8 cellular contexts compared by ENCODE assay signal in the genomic region with DNA sequence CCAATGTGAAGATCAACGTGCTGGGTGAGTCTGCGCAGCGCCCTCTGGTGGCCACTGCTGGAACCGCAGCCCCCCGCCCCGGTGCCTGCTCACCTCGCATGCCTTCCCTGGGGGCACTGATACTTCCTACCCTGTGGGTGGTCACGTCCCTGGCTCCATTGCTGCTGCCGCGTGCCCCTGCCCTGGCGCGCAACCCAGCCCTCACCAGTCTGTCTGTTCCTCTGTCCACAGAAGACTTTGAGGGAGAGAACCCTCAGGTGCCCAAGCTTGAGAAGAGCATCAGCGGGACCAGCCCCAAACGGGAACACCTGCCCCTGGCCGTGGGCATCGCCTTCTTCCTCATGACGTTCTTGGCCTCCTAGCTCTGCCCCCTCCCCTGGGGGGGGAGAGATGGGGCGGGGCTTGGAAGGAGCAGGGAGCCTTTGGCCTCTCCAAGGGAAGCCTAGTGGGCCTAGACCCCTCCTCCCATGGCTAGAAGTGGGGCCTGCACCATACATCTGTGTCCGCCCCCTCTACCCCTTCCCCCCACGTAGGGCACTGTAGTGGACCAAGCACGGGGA. TPM values are rescaled to one million over a fixed set of nuclear protein-coding genes. Genes with fewer than 3 reads are reported as not detected.
A peak's percentile ranks its signal among the peaks of the same experiment; 100 is the strongest.
DNase-seq lines count a peak whose midpoint lies in the region; ATAC-seq, FAIRE-seq and TF ChIP-seq lines count a peak whose summit lies in the region.

No MANE protein-coding gene starts in this region.

- peaks cover 38% of the 10 kb centered on the region for H3K27me3 ChIP-seq in neural progenitor cell
- no peaks in the 10 kb centered on the region for H3K27me3 ChIP-seq in testis

- peak; percentile 11 for ATAC-seq in esophagus mucosa
- no peak for ATAC-seq in HG02973 (IDR thresholded peaks at IDR 0.05; ENCODE audit: unreplicated experiment)

- no peak overlapping the region for H3K27ac Mint-ChIP-seq in neural progenitor cell

- H3K4me1 ChIP-seq in OCI-LY7 (ENCODE audit: insufficient read depth, low read length, poor library complexity, severe bottlenecking) (peaks cover 35% of the 10 kb centered on the region), neural progenitor cell (peaks cover 15% of the 10 kb centered on the region), testis (peaks cover 25% of the 10 kb centered on the region)

- peak overlapping the region; percentile 87 for H3K27ac ChIP-seq in OCI-LY7 (ENCODE audit: low read depth, low read length, poor library complexity, severe bottlenecking)
- no peak overlapping the region for H3K27ac ChIP-seq in neural progenitor cell
- no peak overlapping the region for H3K27ac ChIP-seq in testis

- no peak overlapping the region for H3K9ac ChIP-seq in neural progenitor cell

- H3K36me3 Mint-ChIP-seq in neural progenitor cell, result no peaks in the 10 kb centered on the region

- peaks cover 26% of the 10 kb centered on the region for H3F3A ChIP-seq in neural progenitor cell (ENCODE audit: low read depth)

- no peak for TF ChIP-seq POLR2A in H54 (IDR thresholded peaks at IDR 0.05; ENCODE audit: low read depth, low read length)
- TF ChIP-seq POLR2A in testis (IDR thresholded peaks at IDR 0.05), result no peak

- peaks cover 32% of the 10 kb centered on the region for H3K4me1 Mint-ChIP-seq in neural progenitor cell

- POLR2A ChIA-PET in OCI-LY7 (lab: Charles Lee), result interaction anchor here (0.6 kb wide), 1 partner anchor 179 kb away, joined by 3 read pairs; no protein-coding TSS in a partner anchor

- 19 to 50% methylated on average over 7 to 16 of the region's 21 CpGs for WGBS in testis, 2 donors

- H3K79me2 ChIP-seq in OCI-LY7 (ENCODE audit: insufficient read depth, low read depth, low read length) (no peaks in the 10 kb centered on the region), neural progenitor cell (ENCODE audit: low read depth) (no peaks in the 10 kb centered on the region)

- intact Hi-C loops in OCI-LY7 (cut with micrococcal nuclease; ENCODE audit: unreplicated experiment) (no loop called here), testis (cut with DNase I; ENCODE audit: low total_unique reads) (no loop called here)

- TF ChIP-seq CTCF in OCI-LY7 (conservative IDR thresholded peaks at IDR 0.05; ENCODE audit: low read length) (peak; percentile 90), neural progenitor cell (IDR thresholded peaks at IDR 0.05) (peak; percentile 98), testis (IDR thresholded peaks at IDR 0.05) (peak; percentile 97 to 100 (median 98))

- no peaks in the 10 kb centered on the region for H3K36me3 ChIP-seq in OCI-LY7 (ENCODE audit: insufficient read depth, low read length)
- H3K36me3 ChIP-seq in neural progenitor cell, result no peaks in the 10 kb centered on the region
- H3K36me3 ChIP-seq in testis (ENCODE audit: low read depth, missing control alignments), result no peaks in the 10 kb centered on the region

- CTCF ChIA-PET in OCI-LY7 (lab: Charles Lee; ENCODE audit: unreplicated experiment), result interaction anchor here (1.8 kb wide), 1 partner anchor 81 kb away, joined by 7 read pairs; no protein-coding TSS in a partner anchor

- no peaks in the 10 kb centered on the region for H3K9me2 ChIP-seq in OCI-LY7 (ENCODE audit: insufficient read depth, low read length)

- H2AFZ ChIP-seq in OCI-LY7 (ENCODE audit: low read length) (peak overlapping the region; percentile 88; the same call in 1 of the 2 replicates), neural progenitor cell (replicated peaks) (no peak overlapping the region)

- no peak for FAIRE-seq in H54 (lab: Jason Lieb, UNC)

- H3K4me2 ChIP-seq in OCI-LY7 (ENCODE audit: low read length), result peak overlapping the region; percentile 99
- peak overlapping the region; percentile 74 for H3K4me2 ChIP-seq in neural progenitor cell

- no peaks in the 10 kb centered on the region for H3K9me3 Mint-ChIP-seq in neural progenitor cell

- H3K4me3 ChIP-seq in OCI-LY7 (ENCODE audit: low read depth, low read length, poor library complexity, severe bottlenecking), result peak overlapping the region; percentile 81
- peak overlapping the region; percentile 78 for H3K4me3 ChIP-seq in neural progenitor cell
- no peak overlapping the region for H3K4me3 ChIP-seq in testis

- no TSS peak for BruUV-seq in OCI-LY7 (replicated peaks; lab: Mats Ljungman, UMichigan)

- H3K4me3 Mint-ChIP-seq in neural progenitor cell, result peak overlapping the region; percentile 75

- no peaks in the 10 kb centered on the region for H4K20me1 ChIP-seq in OCI-LY7 (ENCODE audit: insufficient read depth, low read length)
- peaks cover 27% of the 10 kb centered on the region for H4K20me1 ChIP-seq in neural progenitor cell (ENCODE audit: low read depth)

- H3K9me3 ChIP-seq in OCI-LY7 (ENCODE audit: low read length) (no peaks in the 10 kb centered on the region), neural progenitor cell (ENCODE audit: low read depth) (no peaks in the 10 kb centered on the region), testis (no peaks in the 10 kb centered on the region)

- DNase-seq in AML-193 (lab: John Stamatoyannopoulos, UW) (peak; percentile 25 to 29), H54 (ENCODE audit: insufficient read length, low spot score) (peak; percentile 84), OCI-LY7 (ENCODE audit: low spot score) (peak; percentile 81), activated T-cell treated with anti-CD3 and anti-CD28 coated beads for 48 hours (ENCODE audit: low read depth) (peak; percentile 80), neural progenitor cell (ENCODE audit: low spot score) (peak; percentile 76), testis (peak; percentile 84)

- peaks cover 38% of the 10 kb centered on the region for H3K27me3 Mint-ChIP-seq in neural progenitor cell (ENCODE audit: insufficient read depth, low read depth)

RNA-seq across cellular contexts. Expression of a gene that starts 7.6 kb away (rescaled TPM):
- 5.7 and 6.7 TPM in 2 replicates for total RNA-seq in OCI-LY7 (2014; rRNA removed; shearing (Covaris generic))
- total RNA-seq in OCI-LY7 (2022) (4.8 and 10.8 TPM in 2 replicates), esophagus mucosa (20.6 TPM), neural progenitor cell (ENCODE audit: low replicate concordance) (4.0 and 9.6 TPM in 2 replicates), testis (1 to 10 TPM; 7.5 to 7.7 TPM)
- 9.9 TPM for polyA plus RNA-seq in testis (ENCODE audit: insufficient read depth, low read depth, low replicate concordance)

RNA-seq across cellular contexts. Expression of a gene that starts 22.7 kb away (rescaled TPM):
- total RNA-seq in OCI-LY7 (2014; rRNA removed; shearing (Covaris generic)), result 10.5 and 11.5 TPM in 2 replicates
- total RNA-seq in OCI-LY7 (2022) (9.0 and 10.1 TPM in 2 replicates), esophagus mucosa (12.1 TPM), neural progenitor cell (ENCODE audit: low replicate concordance) (10.7 and 18.4 TPM in 2 replicates), testis (1 to 10 TPM; 5.3 to 6.9 TPM)
- polyA plus RNA-seq in testis (ENCODE audit: insufficient read depth, low read depth, low replicate concordance), result 6.0 TPM

RNA-seq across cellular contexts. Expression of a gene that starts 35.1 kb away (rescaled TPM):
- 14.2 and 19.7 TPM in 2 replicates for total RNA-seq in OCI-LY7 (2014; rRNA removed; shearing (Covaris generic))
- total RNA-seq in OCI-LY7 (2022) (50.4 and 56.1 TPM in 2 replicates), esophagus mucosa (167 TPM), neural progenitor cell (ENCODE audit: low replicate concordance) (15.7 and 44.9 TPM in 2 replicates), testis (10 to 100 TPM; 30.7 to 34.5 TPM)
- 42.6 TPM for polyA plus RNA-seq in testis (ENCODE audit: insufficient read depth, low read depth, low replicate concordance)

RNA-seq across cellular contexts. Expression of a gene that starts 41.4 kb away (rescaled TPM):
- total RNA-seq in OCI-LY7 (2014; rRNA removed; shearing (Covaris generic)), result not detected in 2 replicates
- total RNA-seq in OCI-LY7 (2022), result not detected in 2 replicates
- 40.9 TPM for total RNA-seq in esophagus mucosa
- total RNA-seq in neural progenitor cell (ENCODE audit: low replicate concordance), result 0.34 and 0.65 TPM in 2 replicates
- 10 to 100 TPM; 13.1 to 14.5 TPM for total RNA-seq in testis
- polyA plus RNA-seq in testis (ENCODE audit: insufficient read depth, low read depth, low replicate concordance), result 13.0 TPM

RNA-seq across cellular contexts. Expression of a gene that starts 49.4 kb away (rescaled TPM):
- 11.6 and 12.3 TPM in 2 replicates for total RNA-seq in OCI-LY7 (2014; rRNA removed; shearing (Covaris generic))
- total RNA-seq in OCI-LY7 (2022), result 46.1 and 48.0 TPM in 2 replicates
- 42.9 TPM for total RNA-seq in esophagus mucosa
- total RNA-seq in neural progenitor cell (ENCODE audit: low replicate concordance), result 14.4 and 29.0 TPM in 2 replicates
- 10 to 100 TPM; 25.2 to 30.0 TPM for total RNA-seq in testis
- polyA plus RNA-seq in testis (ENCODE audit: insufficient read depth, low read depth, low replicate concordance), result 33.7 TPM

Comparison
In these comparisons a context has a peak if more than half of its experiments do, and no peak if none do; other contexts are left out.
1. DNase-seq: peak in every context shown above with its lines; median percentile 84 in H54; 84 in testis; 81 in OCI-LY7; 80 in activated T-cell treated with anti-CD3 and anti-CD28 coated beads for 48 hours; 76 in neural progenitor cell; 27 in AML-193.
2. H3K4me3 ChIP-seq: peak in OCI-LY7 (single experiment) and neural progenitor cell (single experiment); none in testis (0 of 2).
3. Peak in every context shown above with its lines, with median percentiles within 50 percentile points of each other: CTCF ChIP-seq.